Comparison of ENCODE assay signal across 18 cellular contexts in the genomic region with DNA sequence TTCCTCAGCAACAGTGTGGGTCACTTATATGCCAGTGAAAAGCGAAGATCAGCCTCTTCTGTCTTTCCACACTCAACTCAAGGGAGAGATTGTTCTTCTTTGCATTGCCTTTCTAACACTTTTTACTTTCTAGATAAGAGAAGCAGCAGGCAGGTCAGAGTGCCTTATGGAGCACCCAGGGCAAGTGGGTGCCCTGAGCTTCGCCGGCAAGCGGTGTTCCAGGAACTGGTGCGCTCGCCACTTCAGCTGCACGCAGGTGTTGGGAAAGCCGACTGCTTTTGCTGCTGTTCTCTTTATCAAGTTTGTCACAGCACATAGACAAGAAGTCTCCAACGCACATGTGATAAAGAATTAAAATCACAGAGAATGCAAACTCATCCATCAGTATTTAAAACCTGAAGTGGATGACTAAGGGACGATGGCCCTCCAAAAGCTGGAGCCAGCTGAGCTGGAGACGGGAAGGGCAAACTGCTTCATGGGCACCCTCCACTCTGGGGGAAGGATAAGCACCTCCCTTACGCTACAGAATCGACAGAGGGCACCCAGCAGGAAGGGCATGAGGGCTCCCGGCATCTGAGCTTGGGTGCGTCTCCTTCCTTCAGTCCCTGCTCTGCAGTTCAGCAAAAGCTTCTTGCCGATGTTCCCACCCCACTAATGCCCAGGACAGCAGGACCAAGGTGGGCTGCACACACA. TPM values are rescaled to one million over a fixed set of nuclear protein-coding genes. Genes with fewer than 3 reads are reported as not detected.
DNase-seq lines count a peak whose midpoint lies in the region; ATAC-seq and TF ChIP-seq lines count a peak whose summit lies in the region.
"Had no signal": no experiment of that assay in that cellular context is flagged by ENCODE, and none has a peak within 500 bp of the region (broad histone marks: within the 10 kb centered on the region; RNA-seq: fewer than 3 reads in every experiment).

No MANE protein-coding gene starts in this region.

- H3K4me3 ChIP-seq in lower lobe of right lung (no peak overlapping the region), upper lobe of right lung (no peak overlapping the region)
- H3K4me3 ChIP-seq: PC-9 had no signal

- DNase-seq in left ventricle myocardium superior: no peak
- no peak for DNase-seq in left cardiac atrium
- no peak for DNase-seq in lower lobe of right lung
- peak; percentile 81 for DNase-seq in upper lobe of right lung
- no peak for DNase-seq in HuH-7 (ENCODE audit: low spot score)
- DNase-seq in amygdala (lab: John Stamatoyannopoulos, UW): no peak
- no peak for DNase-seq in NCI-H226
- DNase-seq: 8988T, C1 segment of cervical spinal cord, DMS 273 treated with DMSO at 0.1 percent for 48 hours, H9, KG1, NCI-H1092, NCI-H146, NCI-H2081, NCI-H524, PC-9 had no signal

- intact Hi-C loops in left ventricle myocardium superior (cut with micrococcal nuclease) (no loop called here), left cardiac atrium (cut with DNase I) (no loop called here), lower lobe of right lung (cut with DNase I) (no loop called here), upper lobe of right lung (cut with DNase I) (no loop called here)

- H3K4me1 ChIP-seq in lower lobe of right lung (peaks cover 10% of the 10 kb centered on the region), upper lobe of right lung (peaks cover 29% of the 10 kb centered on the region)

- ATAC-seq in left ventricle myocardium superior: peak; percentile 35
- ATAC-seq in left cardiac atrium: no peak
- peak; percentile 72 to 82 for ATAC-seq in lower lobe of right lung
- peak; percentile 79 for ATAC-seq in upper lobe of right lung

- H3K4me3 Mint-ChIP-seq in brain: no peak overlapping the region
- H3K4me3 Mint-ChIP-seq: H9 had no signal

- H3K36me3 ChIP-seq in lower lobe of right lung (peaks cover 47% of the 10 kb centered on the region), upper lobe of right lung (peaks cover 34% of the 10 kb centered on the region)

- peaks cover 0 to 3% (median 0%) of the 10 kb centered on the region in 5 experiments for H3K9me3 Mint-ChIP-seq in brain
- H3K9me3 Mint-ChIP-seq: H9 had no signal

- H3K27ac ChIP-seq in lower lobe of right lung: no peak overlapping the region
- H3K27ac ChIP-seq in upper lobe of right lung: no peak overlapping the region
- H3K27ac ChIP-seq: PC-9 had no signal

- TF ChIP-seq CTCF in brain (conservative IDR thresholded peaks at IDR 0.05): no peak
- no peak for TF ChIP-seq CTCF in lower lobe of right lung (IDR thresholded peaks at IDR 0.05)
- no peak for TF ChIP-seq CTCF in upper lobe of right lung (IDR thresholded peaks at IDR 0.05)

- H3K9me3 ChIP-seq in lower lobe of right lung (no peaks in the 10 kb centered on the region), upper lobe of right lung (no peaks in the 10 kb centered on the region)

- peaks cover 58% of the 10 kb centered on the region for H3K36me3 Mint-ChIP-seq in brain

- peaks cover 2% of the 10 kb centered on the region for H3K27me3 Mint-ChIP-seq in brain

- H3K27ac Mint-ChIP-seq in brain: peak overlapping the region in 3 of 5 experiments; percentile 52 to 82 (median 65)

- no peaks in the 10 kb centered on the region for H3K27me3 ChIP-seq in lower lobe of right lung (ENCODE audit: low read depth)
- H3K27me3 ChIP-seq in upper lobe of right lung: no peaks in the 10 kb centered on the region

- H3K4me1 Mint-ChIP-seq in brain: peaks cover 37% of the 10 kb centered on the region
- H3K4me1 Mint-ChIP-seq: H9 had no signal

RNA-seq across cellular contexts. Expression of gene UBE2G2, which starts 20.7 kb away (rescaled TPM):
- total RNA-seq in left ventricle myocardium superior (70.0 TPM), left cardiac atrium (10 to 100 TPM; 62.0 to 83.0 TPM), lower lobe of right lung (76.9 TPM), upper lobe of right lung (78.8 TPM)
- 49.1 TPM for polyA plus RNA-seq in brain (ENCODE audit: insufficient read depth, low read depth, low replicate concordance)

RNA-seq across cellular contexts. Expression of gene SUMO3, which starts 36.9 kb away (rescaled TPM):
- total RNA-seq in left ventricle myocardium superior (72.2 TPM), left cardiac atrium (10 to 100 TPM; 71.2 to 93.3 TPM), lower lobe of right lung (88.2 TPM), upper lobe of right lung (85.0 TPM)
- polyA plus RNA-seq in brain (ENCODE audit: insufficient read depth, low read depth, low replicate concordance): 149 TPM

Comparison
In these comparisons a context has a peak if more than half of its experiments do, and no peak if none do; other contexts are left out.
1. ATAC-seq: peak in left ventricle myocardium superior (single experiment), lower lobe of right lung (2 of 2) and upper lobe of right lung (single experiment); none in left cardiac atrium (0 of 2).